ENCODE assay signal across 9 cellular contexts in genomic region chr1:227734858-227735780, GRCh38. TPM values are rescaled to one million over a fixed set of nuclear protein-coding genes. Genes with fewer than 3 reads are reported as not detected.
DNase-seq lines count a peak whose midpoint lies in the region; ATAC-seq, FAIRE-seq and TF ChIP-seq lines count a peak whose summit lies in the region.
"Had no signal": no experiment of that assay in that cellular context is flagged by ENCODE, and none has a peak within 500 bp of the region (broad histone marks: within the 10 kb centered on the region; RNA-seq: fewer than 3 reads in every experiment).

TSS of gene JMJD4 (minus strand) at chr1:227735302. CDS start at chr1:227735273, 29 bp downstream.
TSS of gene SNAP47 (plus strand) at chr1:227735435. CDS start at chr1:227747737, 12,302 bp downstream.

- peaks cover 37% of the 10 kb centered on the region for H3K4me1 Mint-ChIP-seq in dendritic cell treated with granulocyte-macrophage colony-stimulating factor and Interleukin-4, amounts not matched to agents 40 ng/mL and 50 ng/mL, for 4 days (ENCODE audit: low read depth)

- TF ChIP-seq EP300 in HepG2 (IDR thresholded peaks at IDR 0.05; ENCODE audit: low read depth in 2 of 2, low read length in 2 of 2) = 0 out of 4 replicates have a peak, but pooled peaks of 1 of the 2 experiments have one; percentile 29
- TF ChIP-seq EP300 in HepG2 (CRISPR knock-in tag; IDR thresholded peaks at IDR 0.05; ENCODE audit: borderline replicate concordance) = peak; percentile 77; the same call in 1 of the 2 replicates

- H4K20me1 ChIP-seq in BLaER1 treated with 17β-estradiol and CSF1 and Interleukin-3, amounts not matched to agents 10 nM and 100 nM = peaks cover 7 to 93% (median 68%) of the 10 kb centered on the region in 11 experiments; a peak in 21 of 22 replicates
- peaks cover 1% of the 10 kb centered on the region; the same call in 1 of the 2 replicates for H4K20me1 ChIP-seq in HepG2 (ENCODE audit: insufficient read depth, low read length)

- peak; percentile 88 for DNase-seq in NCI-H748 (lab: John Stamatoyannopoulos, UW; ENCODE audit: unreplicated experiment)
- DNase-seq in activated CD4-positive, alpha-beta T cell treated with anti-CD3 and anti-CD28 coated beads, Interleukin-2, amount 50 U/mL, for 24 hours (ENCODE audit: low read depth in 1 of 2, low spot score in 1 of 2) = peak; percentile 89 to 96
- peak; percentile 86 for DNase-seq in HepG2 (ENCODE audit: low spot score)
- DNase-seq in stimulated activated CD4-positive, alpha-beta T cell treated with anti-CD3 and anti-CD28 coated beads, Interleukin-2, amount 100 ng/mL, for 48 hours = peak; percentile 86 to 92

- H3K4me3 Mint-ChIP-seq in dendritic cell treated with granulocyte-macrophage colony-stimulating factor and Interleukin-4, amounts not matched to agents 40 ng/mL and 50 ng/mL, for 4 days = peak within 1 kb of the TSS; percentile 87

- peak within 1 kb of the TSS; percentile 86 to 96 (median 91) for H3K9ac ChIP-seq in BLaER1 treated with 17β-estradiol and CSF1 and Interleukin-3, amounts not matched to agents 10 nM and 100 nM
- H3K9ac ChIP-seq in HepG2 (ENCODE audit: insufficient read depth, low read depth, low read length) = peak within 1 kb of the TSS; percentile 93

- H3K36me3 Mint-ChIP-seq in dendritic cell treated with granulocyte-macrophage colony-stimulating factor and Interleukin-4, amounts not matched to agents 40 ng/mL and 50 ng/mL, for 4 days (ENCODE audit: low read depth) = peaks cover 46% of the 10 kb centered on the region

- TF ChIP-seq POLR2A in HepG2 (IDR thresholded peaks at IDR 0.05; ENCODE audit: insufficient read depth in 1 of 2, low read depth in 2 of 2, low read length in 2 of 2) = peak in 1 of 2 experiments; percentile 82; a peak in 2 of 4 replicates

- H2AFZ ChIP-seq in HepG2 (ENCODE audit: low read length) = no peak within 1 kb of the TSS

- peaks cover 31 to 53% (median 36%) of the 10 kb centered on the region in 11 experiments for H3K36me3 ChIP-seq in BLaER1 treated with 17β-estradiol and CSF1 and Interleukin-3, amounts not matched to agents 10 nM and 100 nM
- H3K36me3 ChIP-seq in HepG2 (replicated peaks in 1 of 2; ENCODE audit: control insufficient read depth in 1 of 2, insufficient read depth in 2 of 2, low read length in 2 of 2) = peaks cover 4 to 9% of the 10 kb centered on the region in 2 experiments; a peak in 1 of 5 replicates

- TF ChIP-seq RAD21 in HepG2 (CRISPR knock-in tag; IDR thresholded peaks at IDR 0.05) = peak; percentile 69

- H3K4me1 ChIP-seq in BLaER1 treated with 17β-estradiol and CSF1 and Interleukin-3, amounts not matched to agents 10 nM and 100 nM = peaks cover 28 to 61% (median 47%) of the 10 kb centered on the region in 10 experiments
- peaks cover 42% of the 10 kb centered on the region for H3K4me1 ChIP-seq in HepG2 (ENCODE audit: insufficient read depth, low read length)

- H3K27ac ChIP-seq in BLaER1 treated with 17β-estradiol and CSF1 and Interleukin-3, amounts not matched to agents 10 nM and 100 nM = peak within 1 kb of the TSS; percentile 68 to 90 (median 87)
- H3K27ac ChIP-seq in HepG2 (ENCODE audit: extremely low read length, insufficient read depth, low read length) = peak within 1 kb of the TSS; percentile 75

- peak within 1 kb of the TSS; percentile 96 to 99 (median 99) for H3K4me2 ChIP-seq in BLaER1 treated with 17β-estradiol and CSF1 and Interleukin-3, amounts not matched to agents 10 nM and 100 nM
- H3K4me2 ChIP-seq in HepG2 (ENCODE audit: low read depth, low read length) = peak within 1 kb of the TSS; percentile 93

- H3K4me3 ChIP-seq in BLaER1 treated with 17β-estradiol and CSF1 and Interleukin-3, amounts not matched to agents 10 nM and 100 nM = peak within 1 kb of the TSS; percentile 83 to 98 (median 90)
- H3K4me3 ChIP-seq in HepG2 (replicated peaks in 1 of 3; ENCODE audit: insufficient read depth in 1 of 3, low read depth in 2 of 3, low read length in 3 of 3) = peak within 1 kb of the TSS; percentile 87 to 98 (median 97)

- peaks cover 40% of the 10 kb centered on the region for H3K79me2 ChIP-seq in HepG2 (ENCODE audit: insufficient read depth, low read length)

- in situ Hi-C loops in HepG2 (cut with HindIII; ENCODE audit: extremely low pct_ligation_motif_present, low pct_unique_long_range_greater_than_20kb) = no loop called here

- H3K9me3 ChIP-seq in BLaER1 treated with 17β-estradiol and CSF1 and Interleukin-3, amounts not matched to agents 10 nM and 100 nM (replicated peaks in 1 of 11) = no peaks in the 10 kb centered on the region
- no peaks in the 10 kb centered on the region for H3K9me3 ChIP-seq in HepG2 (ENCODE audit: low read length)

- peak within 1 kb of the TSS; percentile 80 for H3K27ac Mint-ChIP-seq in dendritic cell treated with granulocyte-macrophage colony-stimulating factor and Interleukin-4, amounts not matched to agents 40 ng/mL and 50 ng/mL, for 4 days

- ATAC-seq in GM19351 (IDR thresholded peaks at IDR 0.05; ENCODE audit: unreplicated experiment) (peak; percentile 88), HG03520 (IDR thresholded peaks at IDR 0.05; ENCODE audit: unreplicated experiment) (peak; percentile 90), HepG2 (peak; percentile 89)

- POLR2A ChIA-PET in HepG2 (lab: Yijun Ruan, JAX) = interaction anchor here (0.7 kb wide), 2 partner anchors 172 to 416 kb away, joined by 3 read pairs; partner anchors contain the start of gene ZNF678

- H3K27me3 Mint-ChIP-seq in dendritic cell treated with granulocyte-macrophage colony-stimulating factor and Interleukin-4, amounts not matched to agents 40 ng/mL and 50 ng/mL, for 4 days = no peaks in the 10 kb centered on the region

- no peak for FAIRE-seq in HepG2 (lab: Jason Lieb, UNC)
- FAIRE-seq: islet of Langerhans had no signal

- TF ChIP-seq CTCF in HepG2 (CRISPR knock-in tag; IDR thresholded peaks at IDR 0.05) = peak; percentile 20; the same call in 1 of the 2 replicates

- CTCF ChIA-PET in HepG2 (lab: Yijun Ruan, JAX; ENCODE audit: low intra/inter-chr PET ratio, low total read pairs) = no interaction called here

- intact Hi-C loops in dendritic cell treated with granulocyte-macrophage colony-stimulating factor and Interleukin-4, amounts not matched to agents 40 ng/mL and 50 ng/mL, for 4 days (cut with micrococcal nuclease) = loop anchor here (1.0 kb wide), 1 partner anchor 172 kb away; the partner anchor contains the start of gene ZNF678
- intact Hi-C loops in HepG2 (cut with micrococcal nuclease; ENCODE audit: unreplicated experiment) = no loop called here

- no peaks in the 10 kb centered on the region for H3K9me3 Mint-ChIP-seq in dendritic cell treated with granulocyte-macrophage colony-stimulating factor and Interleukin-4, amounts not matched to agents 40 ng/mL and 50 ng/mL, for 4 days

- no peaks in the 10 kb centered on the region for H3K27me3 ChIP-seq in BLaER1 treated with 17β-estradiol and CSF1 and Interleukin-3, amounts not matched to agents 10 nM and 100 nM
- H3K27me3 ChIP-seq in HepG2 (ENCODE audit: control insufficient read depth in 1 of 2, insufficient read depth in 2 of 2, low read length in 2 of 2) = no peaks in the 10 kb centered on the region; a peak in 1 of 5 replicates

- BruUV-seq in HepG2 (replicated peaks; lab: Mats Ljungman, UMichigan) = no TSS peak

- WGBS in HepG2 (ENCODE audit: low lambda C conversion rate) = under 1% methylated on average over 16 of the region's 104 CpGs

RNA-seq across cellular contexts. Expression of gene JMJD4, which starts in this region (rescaled TPM):
- total RNA-seq in HepG2 (2016; rRNA removed; fragmentation: Illumina TruSeq; extraction: Trizol) = 23.0 and 29.0 TPM in 2 replicates
- total RNA-seq in HepG2 (2016; cell fraction: cytosol; rRNA removed; fragmentation: Illumina TruSeq; extraction: Trizol; ENCODE audit: low read depth) = 10.5 and 13.6 TPM in 2 replicates
- total RNA-seq in HepG2 (2016; cell fraction: insoluble cytoplasmic fraction; rRNA removed; fragmentation: Illumina TruSeq; extraction: Trizol) = 21.9 and 31.1 TPM in 2 replicates
- total RNA-seq in HepG2 (2016; cell fraction: membrane; rRNA removed; fragmentation: Illumina TruSeq; extraction: Trizol) = 18.8 and 21.7 TPM in 2 replicates
- total RNA-seq in HepG2 (2016; cell fraction: nucleus; rRNA removed; fragmentation: Illumina TruSeq; extraction: Trizol) = 21.3 and 26.3 TPM in 2 replicates
- 10.2 and 17.3 TPM in 2 replicates for polyA plus RNA-seq in HepG2 (2011; rRNA removed)
- 10.6 and 14.3 TPM in 2 replicates for polyA plus RNA-seq in HepG2 (2011; cell fraction: cytosol; rRNA removed)
- polyA plus RNA-seq in HepG2 (2011; cell fraction: nucleus; rRNA removed) = 44.8 and 46.2 TPM in 2 replicates
- 9.4 and 10.9 TPM in 2 replicates for polyA plus RNA-seq in HepG2 (2012)
- 7.9 and 10.7 TPM in 2 replicates for polyA plus RNA-seq in HepG2 (2016; cell fraction: cytosol; fragmentation: Illumina TruSeq; extraction: Trizol; ENCODE audit: low read depth)
- 18.0 and 18.7 TPM in 2 replicates for polyA plus RNA-seq in HepG2 (2016; cell fraction: insoluble cytoplasmic fraction; fragmentation: Illumina TruSeq; extraction: Trizol; ENCODE audit: low read depth)
- 11.6 and 12.6 TPM in 2 replicates for polyA plus RNA-seq in HepG2 (2016; cell fraction: membrane; fragmentation: Illumina TruSeq; extraction: Trizol; ENCODE audit: low read depth)
- 23.9 and 25.0 TPM in 2 replicates for polyA plus RNA-seq in HepG2 (2016; cell fraction: nucleus; fragmentation: Illumina TruSeq; extraction: Trizol; ENCODE audit: insufficient read depth, low read depth)
- polyA minus RNA-seq in HepG2 (2011; rRNA and poly(A)+ RNA removed; ENCODE audit: low replicate concordance) = 88.6 and 93.9 TPM in 2 replicates
- 9.8 and 14.0 TPM in 2 replicates for polyA minus RNA-seq in HepG2 (2011; cell fraction: cytosol; rRNA and poly(A)+ RNA removed)
- 62.1 and 65.3 TPM in 2 replicates for polyA minus RNA-seq in HepG2 (2011; cell fraction: nucleus; rRNA and poly(A)+ RNA removed)

RNA-seq across cellular contexts. Expression of gene SNAP47, which starts in this region (rescaled TPM):
- total RNA-seq in HepG2 (2016; rRNA removed; fragmentation: Illumina TruSeq; extraction: Trizol) = 25.1 and 25.8 TPM in 2 replicates
- total RNA-seq in HepG2 (2016; cell fraction: cytosol; rRNA removed; fragmentation: Illumina TruSeq; extraction: Trizol; ENCODE audit: low read depth) = 10.1 and 13.3 TPM in 2 replicates
- total RNA-seq in HepG2 (2016; cell fraction: insoluble cytoplasmic fraction; rRNA removed; fragmentation: Illumina TruSeq; extraction: Trizol) = 25.5 and 25.8 TPM in 2 replicates
- 17.9 and 18.3 TPM in 2 replicates for total RNA-seq in HepG2 (2016; cell fraction: membrane; rRNA removed; fragmentation: Illumina TruSeq; extraction: Trizol)
- 20.5 and 21.5 TPM in 2 replicates for total RNA-seq in HepG2 (2016; cell fraction: nucleus; rRNA removed; fragmentation: Illumina TruSeq; extraction: Trizol)
- polyA plus RNA-seq in HepG2 (2011; rRNA removed) = 13.6 and 14.1 TPM in 2 replicates
- 16.8 and 19.5 TPM in 2 replicates for polyA plus RNA-seq in HepG2 (2011; cell fraction: cytosol; rRNA removed)
- polyA plus RNA-seq in HepG2 (2011; cell fraction: nucleus; rRNA removed) = 19.8 and 20.7 TPM in 2 replicates
- 12.1 and 15.6 TPM in 2 replicates for polyA plus RNA-seq in HepG2 (2012)
- polyA plus RNA-seq in HepG2 (2016; cell fraction: cytosol; fragmentation: Illumina TruSeq; extraction: Trizol; ENCODE audit: low read depth) = 4.7 and 6.2 TPM in 2 replicates
- 19.4 and 24.0 TPM in 2 replicates for polyA plus RNA-seq in HepG2 (2016; cell fraction: insoluble cytoplasmic fraction; fragmentation: Illumina TruSeq; extraction: Trizol; ENCODE audit: low read depth)
- 10.9 and 11.7 TPM in 2 replicates for polyA plus RNA-seq in HepG2 (2016; cell fraction: membrane; fragmentation: Illumina TruSeq; extraction: Trizol; ENCODE audit: low read depth)
- 19.3 and 22.0 TPM in 2 replicates for polyA plus RNA-seq in HepG2 (2016; cell fraction: nucleus; fragmentation: Illumina TruSeq; extraction: Trizol; ENCODE audit: insufficient read depth, low read depth)
- polyA minus RNA-seq in HepG2 (2011; rRNA and poly(A)+ RNA removed; ENCODE audit: low replicate concordance) = 16.8 and 27.2 TPM in 2 replicates
- 8.8 and 9.6 TPM in 2 replicates for polyA minus RNA-seq in HepG2 (2011; cell fraction: cytosol; rRNA and poly(A)+ RNA removed)
- 30.3 and 36.4 TPM in 2 replicates for polyA minus RNA-seq in HepG2 (2011; cell fraction: nucleus; rRNA and poly(A)+ RNA removed)

Comparison
In these comparisons a context has a peak if more than half of its experiments do, and no peak if none do; other contexts are left out.
1. Peak in every context shown above with its lines: DNase-seq, ATAC-seq, H3K4me3 ChIP-seq and H3K27ac ChIP-seq.